In genomic region chr19:36837525-36837901, GRCh38 we compare ENCODE assay signal across 8 cellular contexts. TPM values are rescaled to one million over a fixed set of nuclear protein-coding genes. Genes with fewer than 3 reads are reported as not detected.
DNase-seq lines count a peak whose midpoint lies in the region; ATAC-seq, FAIRE-seq and TF ChIP-seq lines count a peak whose summit lies in the region.

No MANE protein-coding gene starts in this region.

- no peaks in the 10 kb centered on the region for H3K27me3 ChIP-seq in astrocyte (ENCODE audit: insufficient read depth, low read length)
- no peaks in the 10 kb centered on the region for H3K27me3 ChIP-seq in suprapubic skin

- H4K20me1 ChIP-seq in astrocyte (ENCODE audit: insufficient read depth, low read length): no peaks in the 10 kb centered on the region

- peaks cover 4% of the 10 kb centered on the region for H3K4me1 Mint-ChIP-seq in astrocyte (ENCODE audit: low read depth, unreplicated experiment)

- no peak for TF ChIP-seq EP300 in suprapubic skin (IDR thresholded peaks at IDR 0.05)

- H3K9me3 ChIP-seq in astrocyte (ENCODE audit: insufficient read depth, low read depth, low read length) (peaks cover 2% of the 10 kb centered on the region), suprapubic skin (peaks cover 20% of the 10 kb centered on the region)

- H2AFZ ChIP-seq in astrocyte (ENCODE audit: low read depth, low read length): peak overlapping the region; percentile 98

- peak overlapping the region; percentile 80 for H3K27ac ChIP-seq in astrocyte (ENCODE audit: low read depth, low read length)
- H3K27ac ChIP-seq in suprapubic skin: peak overlapping the region; percentile 83

- H3K4me3 Mint-ChIP-seq in astrocyte (ENCODE audit: unreplicated experiment): no peak overlapping the region

- H3K4me2 ChIP-seq in astrocyte (ENCODE audit: low read length): peak overlapping the region; percentile 98

- H3K36me3 ChIP-seq in astrocyte (ENCODE audit: insufficient read depth, low read length) (no peaks in the 10 kb centered on the region), suprapubic skin (peaks cover 16% of the 10 kb centered on the region)

- H3K4me3 ChIP-seq in astrocyte (ENCODE audit: insufficient read depth, low read depth, low read length): peak overlapping the region; percentile 92
- H3K4me3 ChIP-seq in suprapubic skin: peak overlapping the region; percentile 68

- H3K9ac ChIP-seq in astrocyte (ENCODE audit: low read length): peak overlapping the region; percentile 89

- DNase-seq in DMS53 (lab: John Stamatoyannopoulos, UW) (peak; percentile 74), DMS53 treated with DMSO at 0.1 percent for 48 hours (lab: John Stamatoyannopoulos, UW; ENCODE audit: unreplicated experiment) (no peak), astrocyte (ENCODE audit: low read depth) (no peak), kidney glomerular epithelial cell (lab: John Stamatoyannopoulos, UW) (peak; percentile 14), suprapubic skin (ENCODE audit: low spot score in 2 of 2) (no peak), NCI-H2196 (lab: John Stamatoyannopoulos, UW; ENCODE audit: unreplicated experiment) (no peak)

- no peak overlapping the region for H3K27ac Mint-ChIP-seq in astrocyte (ENCODE audit: unreplicated experiment)

- H3K4me1 ChIP-seq in astrocyte (ENCODE audit: insufficient read depth, low read length) (peaks cover 4% of the 10 kb centered on the region), suprapubic skin (peaks cover 17% of the 10 kb centered on the region)

- no peak for TF ChIP-seq POLR2A in suprapubic skin (IDR thresholded peaks at IDR 0.05)

- H3K9me3 Mint-ChIP-seq in astrocyte (ENCODE audit: unreplicated experiment): peaks cover 39% of the 10 kb centered on the region

- peaks cover 47% of the 10 kb centered on the region for H3K79me2 ChIP-seq in astrocyte (ENCODE audit: insufficient read depth, low read length)

- H3K27me3 Mint-ChIP-seq in astrocyte (ENCODE audit: low read depth, unreplicated experiment): no peaks in the 10 kb centered on the region

- FAIRE-seq in astrocyte (lab: Jason Lieb, UNC): no peak

- no peak for ATAC-seq in GM19455 (IDR thresholded peaks at IDR 0.05; ENCODE audit: unreplicated experiment)
- no peak for ATAC-seq in GM18867 (IDR thresholded peaks at IDR 0.05; ENCODE audit: unreplicated experiment)

- TF ChIP-seq CTCF in astrocyte (IDR thresholded peaks at IDR 0.05; ENCODE audit: insufficient read depth, low read depth, low read length) (no peak), suprapubic skin (IDR thresholded peaks at IDR 0.05) (no peak)

- WGBS in suprapubic skin: 20% methylated on average over 6 of the region's 6 CpGs

- H3K36me3 Mint-ChIP-seq in astrocyte (ENCODE audit: low read depth, unreplicated experiment): peaks cover 48% of the 10 kb centered on the region

RNA-seq across cellular contexts. Expression of gene ZNF790, which starts 0.7 kb away (rescaled TPM):
- total RNA-seq in astrocyte (7.5 and 8.8 TPM in 2 replicates), suprapubic skin (1 to 10 TPM; 3.2 to 7.2 (median 3.8) TPM)

RNA-seq across cellular contexts. Expression of gene ZNF345, which starts 13.2 kb away (rescaled TPM):
- total RNA-seq in astrocyte (3.6 and 4.8 TPM in 2 replicates), suprapubic skin (10 to 100 TPM in 2 of 4 donors, 1 to 10 TPM in 2; 3.5 to 17.0 (median 9.1) TPM)

Comparison
In these comparisons a context has a peak if more than half of its experiments do, and no peak if none do; other contexts are left out.
1. DNase-seq: peak in DMS53 (single experiment) and kidney glomerular epithelial cell (single experiment); none in DMS53 treated with DMSO at 0.1 percent for 48 hours (single experiment), astrocyte (single experiment), suprapubic skin (0 of 2) and NCI-H2196 (single experiment).